9 cellular contexts compared by ENCODE assay signal in the genomic region with DNA sequence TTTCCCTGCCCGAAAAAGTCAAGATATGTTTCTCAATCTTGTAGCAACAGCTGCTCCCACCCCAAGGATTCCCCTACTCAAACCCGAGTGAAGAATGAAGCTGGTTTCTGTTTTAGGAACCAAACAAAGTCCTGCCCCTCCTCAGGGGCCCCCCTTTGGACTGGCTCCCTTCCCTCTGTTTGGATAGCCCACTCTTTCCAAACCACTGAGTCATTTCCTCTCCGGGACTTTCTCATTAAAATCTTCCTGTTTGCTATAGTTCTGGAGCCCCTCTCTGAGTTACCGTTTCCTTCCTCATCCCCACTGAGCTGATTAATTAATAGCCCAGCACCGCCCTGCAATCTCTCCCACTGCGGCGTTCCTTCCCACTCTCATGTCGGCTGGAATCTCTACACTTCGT.
DNase-seq lines count a peak whose midpoint lies in the region; ATAC-seq and TF ChIP-seq lines count a peak whose summit lies in the region.
"Had no signal": no experiment of that assay in that cellular context is flagged by ENCODE, and none has a peak within 500 bp of the region (broad histone marks: within the 10 kb centered on the region; RNA-seq: fewer than 3 reads in every experiment).

No MANE protein-coding gene starts in this region.

- no peaks in the 10 kb centered on the region for H3K36me3 Mint-ChIP-seq in activated T-helper 17 cell treated with anti-CD3 and anti-CD28 coated beads, Interleukin-2, amount 50 U/mL, for 72 hours (ENCODE audit: low read depth)

- H3K9me1 ChIP-seq in IMR-90 (ENCODE audit: insufficient read depth, low read length): peaks cover 4% of the 10 kb centered on the region; the same call in 1 of the 2 replicates

- dilution Hi-C loops in IMR-90 (cut with HindIII; ENCODE audit: low sequenced_read_pairs, unreplicated experiment): no loop called here

- H3K23ac ChIP-seq in IMR-90 (ENCODE audit: low read depth, low read length): peak overlapping the region; percentile 74

- H4K5ac ChIP-seq in IMR-90 (ENCODE audit: low read depth, low read length): peak overlapping the region; percentile 0; the same call in 1 of the 2 replicates

- peak overlapping the region; percentile 49 for H4K91ac ChIP-seq in IMR-90 (ENCODE audit: insufficient read depth, low read depth, low read length)

- H3K27me3 Mint-ChIP-seq in activated T-helper 17 cell treated with anti-CD3 and anti-CD28 coated beads, Interleukin-2, amount 50 U/mL, for 72 hours: peaks cover 33% of the 10 kb centered on the region
- H3K27me3 Mint-ChIP-seq in stimulated activated naive CD8-positive, alpha-beta T cell treated with anti-CD3 and anti-CD28 coated beads, Interleukin-15, amount 100 ng/mL, for 72 hours: peaks cover 52% of the 10 kb centered on the region

- no peak overlapping the region; the same call in 1 of the 2 replicates for H3K18ac ChIP-seq in IMR-90 (ENCODE audit: low read depth, low read length)

- no peak for TF ChIP-seq CTCF in IMR-90 (conservative IDR thresholded peaks at IDR 0.05; ENCODE audit: low read depth, low read length)
- TF ChIP-seq CTCF in kidney epithelial cell (IDR thresholded peaks at IDR 0.05; ENCODE audit: insufficient read depth, low read length, poor library complexity, severe bottlenecking): no peak

- H2BK15ac ChIP-seq in IMR-90 (ENCODE audit: low read depth, low read length): peak overlapping the region; percentile 59; the same call in 1 of the 3 replicates

- H3K36me3 ChIP-seq in IMR-90 (ENCODE audit: control insufficient read depth, insufficient read depth, low read length) (no peaks in the 10 kb centered on the region), kidney epithelial cell (ENCODE audit: control insufficient read depth, insufficient read depth, low read length) (no peaks in the 10 kb centered on the region)

- WGBS in IMR-90 (ENCODE audit: extremely low coverage in 2 of 2, insufficient read length in 1 of 2), 2 experiments: 22% methylated on average over 3 of the region's 9 CpGs; no CpG with 5 or more reads in 1 of the 2 experiments

- peak overlapping the region; percentile 89 for H2BK20ac ChIP-seq in IMR-90 (ENCODE audit: low read depth, low read length)

- H4K20me1 ChIP-seq in IMR-90 (ENCODE audit: insufficient read depth, low read length): no peaks in the 10 kb centered on the region

- TF ChIP-seq POLR2A in IMR-90 (IDR thresholded peaks at IDR 0.05; ENCODE audit: low read depth, low read length): no peak

- no peak for TF ChIP-seq RAD21 in IMR-90 (IDR thresholded peaks at IDR 0.05; ENCODE audit: low read length)

- H2BK120ac ChIP-seq in IMR-90 (ENCODE audit: low read depth, low read length): peak overlapping the region; percentile 85

- H2AFZ ChIP-seq in IMR-90 (replicated peaks; ENCODE audit: low read length, poor library complexity): peak overlapping the region; percentile 85

- BruUV-seq in IMR-90 (replicated peaks; lab: Mats Ljungman, UMichigan): no TSS peak

- H3K27ac ChIP-seq in IMR-90 (ENCODE audit: insufficient read depth, low read length): peak overlapping the region; percentile 32; the same call in 1 of the 2 replicates

- intact Hi-C loops in IMR-90 (cut with micrococcal nuclease): no loop called here

- peak overlapping the region; percentile 78; the same call in 1 of the 2 replicates for H2AK5ac ChIP-seq in IMR-90 (ENCODE audit: low read depth, low read length)

- ATAC-seq in IMR-90 (ENCODE audit: low read depth): peak; percentile 70
- ATAC-seq in activated T-helper 17 cell treated with anti-CD3 and anti-CD28 coated beads, Interleukin-2, amount 50 U/mL, for 72 hours (replicated peaks): no peak
- no peak for ATAC-seq in stimulated activated naive CD8-positive, alpha-beta T cell treated with anti-CD3 and anti-CD28 coated beads, Interleukin-15, amount 100 ng/mL, for 72 hours
- no peak for ATAC-seq in GM21390 (IDR thresholded peaks at IDR 0.05; ENCODE audit: unreplicated experiment)
- no peak for ATAC-seq in HG02981 (IDR thresholded peaks at IDR 0.05; ENCODE audit: unreplicated experiment)
- ATAC-seq: HCT116 had no signal

- H3K9me3 ChIP-seq in IMR-90 (ENCODE audit: control insufficient read depth, insufficient read depth, low read length): no peaks in the 10 kb centered on the region

- H3K4me2 ChIP-seq in IMR-90 (ENCODE audit: low read depth, low read length): peak overlapping the region; percentile 81

- peak overlapping the region; percentile 84; the same call in 1 of the 2 replicates for H3K14ac ChIP-seq in IMR-90 (replicated peaks; ENCODE audit: low read depth, low read length)

- POLR2A ChIA-PET in IMR-90 (lab: Charles Lee; ENCODE audit: unreplicated experiment): no interaction called here

- peak overlapping the region; percentile 55 for H3K4me3 Mint-ChIP-seq in activated T-helper 17 cell treated with anti-CD3 and anti-CD28 coated beads, Interleukin-2, amount 50 U/mL, for 72 hours
- H3K4me3 Mint-ChIP-seq in stimulated activated naive CD8-positive, alpha-beta T cell treated with anti-CD3 and anti-CD28 coated beads, Interleukin-15, amount 100 ng/mL, for 72 hours: peak overlapping the region; percentile 66 to 74

- in situ Hi-C loops in IMR-90 (cut with MboI; ENCODE audit: low sequenced_read_pairs): no loop called here

- H2BK5ac ChIP-seq in IMR-90 (ENCODE audit: low read depth, low read length, poor library complexity, severe bottlenecking): no peak overlapping the region

- H2AK9ac ChIP-seq in IMR-90 (replicated peaks; ENCODE audit: low read depth, low read length, poor library complexity): peak overlapping the region; percentile 62

- H3K79me1 ChIP-seq in IMR-90 (ENCODE audit: low read depth in 1 of 2, low read length in 2 of 2): no peaks in the 10 kb centered on the region

- H3K4me3 ChIP-seq in IMR-90 (ENCODE audit: insufficient read depth, low read depth, low read length): no peak overlapping the region
- peak overlapping the region; percentile 13 for H3K4me3 ChIP-seq in kidney epithelial cell (ENCODE audit: low read depth, low read length)

- H3K27me3 ChIP-seq in IMR-90 (ENCODE audit: control insufficient read depth, insufficient read depth, low read length) (peaks cover under 1% of the 10 kb centered on the region; the same call in 1 of the 2 replicates), kidney epithelial cell (ENCODE audit: control insufficient read depth, insufficient read depth, low read length) (no peaks in the 10 kb centered on the region)

- peaks cover 8% of the 10 kb centered on the region for H3K4me1 Mint-ChIP-seq in activated T-helper 17 cell treated with anti-CD3 and anti-CD28 coated beads, Interleukin-2, amount 50 U/mL, for 72 hours
- peaks cover 14% of the 10 kb centered on the region for H3K4me1 Mint-ChIP-seq in stimulated activated naive CD8-positive, alpha-beta T cell treated with anti-CD3 and anti-CD28 coated beads, Interleukin-15, amount 100 ng/mL, for 72 hours

- no peaks in the 10 kb centered on the region for H3K9me3 Mint-ChIP-seq in activated T-helper 17 cell treated with anti-CD3 and anti-CD28 coated beads, Interleukin-2, amount 50 U/mL, for 72 hours
- H3K9me3 Mint-ChIP-seq in stimulated activated naive CD8-positive, alpha-beta T cell treated with anti-CD3 and anti-CD28 coated beads, Interleukin-15, amount 100 ng/mL, for 72 hours: no peaks in the 10 kb centered on the region

- peak overlapping the region; percentile 85 for H3K4ac ChIP-seq in IMR-90 (ENCODE audit: low read depth, low read length)

- CTCF ChIA-PET in IMR-90 (lab: Yijun Ruan, JAX): interaction anchor here (2.0 kb wide), 1 partner anchor 11 kb away, joined by 5 read pairs; no protein-coding TSS in a partner anchor

- no peak overlapping the region for H3K9ac ChIP-seq in IMR-90 (ENCODE audit: low read depth, low read length)

- H3K56ac ChIP-seq in IMR-90 (ENCODE audit: extremely low read depth, insufficient read depth, low read length): no peak overlapping the region

- H3K27ac Mint-ChIP-seq in activated T-helper 17 cell treated with anti-CD3 and anti-CD28 coated beads, Interleukin-2, amount 50 U/mL, for 72 hours: peak overlapping the region; percentile 15
- H3K27ac Mint-ChIP-seq in stimulated activated naive CD8-positive, alpha-beta T cell treated with anti-CD3 and anti-CD28 coated beads, Interleukin-15, amount 100 ng/mL, for 72 hours: no peak overlapping the region

- peaks cover 8% of the 10 kb centered on the region for H3K4me1 ChIP-seq in IMR-90 (ENCODE audit: control insufficient read depth, insufficient read depth, low read length)

- peak overlapping the region; percentile 17 to 84; a peak in 2 of 4 replicates for H4K8ac ChIP-seq in IMR-90 (ENCODE audit: low read depth in 2 of 2, low read length in 2 of 2)

- DNase-seq in IMR-90 (peak; percentile 61), kidney epithelial cell (ENCODE audit: low read depth) (no peak), NCI-H345 treated with DMSO at 0.1 percent for 48 hours (lab: John Stamatoyannopoulos, UW; ENCODE audit: unreplicated experiment) (no peak), NCI-H1092 treated with DMSO at 0.1 percent for 48 hours (lab: John Stamatoyannopoulos, UW) (no peak)
- DNase-seq in stimulated activated naive CD8-positive, alpha-beta T cell treated with anti-CD3 and anti-CD28 coated beads, Interleukin-15, amount 100 ng/mL, for 72 hours: no peak

TF ChIP-seq in IMR-90, 13 proteins besides CTCF, POLR2A, EP300 and RAD21:
- TF ChIP-seq RCOR1 (IDR thresholded peaks at IDR 0.05; ENCODE audit: insufficient replicate concordance, low read length) (no peak), MAZ (IDR thresholded peaks at IDR 0.05; ENCODE audit: borderline replicate concordance, low read depth, low read length) (peak; percentile 47; the same call in 1 of the 2 replicates), RFX5 (IDR thresholded peaks at IDR 0.05; ENCODE audit: low read depth, low read length) (no peak), CEBPB (IDR thresholded peaks at IDR 0.05; ENCODE audit: low read depth, low read length) (no peak), FOS (IDR thresholded peaks at IDR 0.05; ENCODE audit: low read depth, low read length) (no peak), NFE2L2 (IDR thresholded peaks at IDR 0.05; ENCODE audit: low read depth, low read length) (0 out of 2 replicates have a peak, but pooled peaks have one; percentile 15)
- TF ChIP-seq, protein P1, sequence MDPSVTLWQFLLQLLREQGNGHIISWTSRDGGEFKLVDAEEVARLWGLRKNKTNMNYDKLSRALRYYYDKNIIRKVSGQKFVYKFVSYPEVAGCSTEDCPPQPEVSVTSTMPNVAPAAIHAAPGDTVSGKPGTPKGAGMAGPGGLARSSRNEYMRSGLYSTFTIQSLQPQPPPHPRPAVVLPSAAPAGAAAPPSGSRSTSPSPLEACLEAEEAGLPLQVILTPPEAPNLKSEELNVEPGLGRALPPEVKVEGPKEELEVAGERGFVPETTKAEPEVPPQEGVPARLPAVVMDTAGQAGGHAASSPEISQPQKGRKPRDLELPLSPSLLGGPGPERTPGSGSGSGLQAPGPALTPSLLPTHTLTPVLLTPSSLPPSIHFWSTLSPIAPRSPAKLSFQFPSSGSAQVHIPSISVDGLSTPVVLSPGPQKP (IDR thresholded peaks at IDR 0.05; ENCODE audit: borderline replicate concordance, low read depth, low read length): no peak
